34 cellular contexts compared by ENCODE assay signal in the genomic region with DNA sequence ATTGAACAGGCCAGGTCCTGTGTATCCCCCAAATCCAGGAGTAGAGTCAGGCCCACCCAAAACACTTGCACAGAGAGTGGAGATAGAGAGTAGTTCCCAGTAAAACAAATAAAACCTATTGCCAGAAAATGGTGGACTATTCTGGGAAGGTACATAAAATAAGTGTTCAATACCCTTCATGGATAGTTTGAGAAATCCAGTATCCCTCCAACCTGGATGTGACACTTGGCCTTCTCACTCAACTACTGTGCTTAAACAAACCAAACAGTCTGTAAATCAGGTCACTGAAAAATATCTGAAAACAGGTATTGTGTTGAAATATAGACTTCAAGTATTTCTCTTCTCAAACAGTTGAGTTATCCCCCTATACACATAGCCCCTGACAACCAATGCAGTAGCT.
"Had no signal": no experiment of that assay in that cellular context is flagged by ENCODE, and none has a peak within 500 bp of the region (broad histone marks: within the 10 kb centered on the region; RNA-seq: fewer than 3 reads in every experiment).

No MANE protein-coding gene starts in this region.

- H3K27me3 ChIP-seq: MG63 had no signal

- H3K27ac ChIP-seq: KMS-11 had no signal

- H3K36me3 ChIP-seq: MG63 had no signal

- H3K9ac ChIP-seq: KMS-11 had no signal

- H3K9me3 ChIP-seq: MG63 had no signal

- DNase-seq: Karpas-422, Kasumi-1, KG1, MG63, MM.1S, MV-4-11, NCI-H1048, NCI-H1092, NCI-H1092 treated with DMSO at 0.1 percent for 48 hours, NCI-H1105, NCI-H1105 treated with DMSO at 0.1 percent for 48 hours, NCI-H1417, NCI-H1417 treated with DMSO at 0.1 percent for 48 hours, NCI-H1436 treated with DMSO at 0.1 percent for 48 hours, NCI-H146, NCI-H1694, NCI-H1694 treated with DMSO at 0.1 percent for 48 hours, NCI-H187, NCI-H187 treated with DMSO at 0.1 percent for 48 hours, NCI-H1930, NCI-H2029, NCI-H2029 treated with DMSO at 0.1 percent for 48 hours, NCI-H2081, NCI-H2081 treated with DMSO at 0.1 percent for 48 hours, NCI-H2107, NCI-H2171, NCI-H2171 treated with DMSO at 0.1 percent for 48 hours, NCI-H2227 treated with DMSO at 0.1 percent for 48 hours, NCI-H226, NCI-H345, NCI-H446, NCI-H446 treated with DMSO at 0.1 percent for 48 hours, NCI-H510A had no signal

- H3K4me3 ChIP-seq: MG63 had no signal

- H3K4me2 ChIP-seq: KMS-11 had no signal
